1 cellular context compared by ENCODE assay signal in the genomic region with DNA sequence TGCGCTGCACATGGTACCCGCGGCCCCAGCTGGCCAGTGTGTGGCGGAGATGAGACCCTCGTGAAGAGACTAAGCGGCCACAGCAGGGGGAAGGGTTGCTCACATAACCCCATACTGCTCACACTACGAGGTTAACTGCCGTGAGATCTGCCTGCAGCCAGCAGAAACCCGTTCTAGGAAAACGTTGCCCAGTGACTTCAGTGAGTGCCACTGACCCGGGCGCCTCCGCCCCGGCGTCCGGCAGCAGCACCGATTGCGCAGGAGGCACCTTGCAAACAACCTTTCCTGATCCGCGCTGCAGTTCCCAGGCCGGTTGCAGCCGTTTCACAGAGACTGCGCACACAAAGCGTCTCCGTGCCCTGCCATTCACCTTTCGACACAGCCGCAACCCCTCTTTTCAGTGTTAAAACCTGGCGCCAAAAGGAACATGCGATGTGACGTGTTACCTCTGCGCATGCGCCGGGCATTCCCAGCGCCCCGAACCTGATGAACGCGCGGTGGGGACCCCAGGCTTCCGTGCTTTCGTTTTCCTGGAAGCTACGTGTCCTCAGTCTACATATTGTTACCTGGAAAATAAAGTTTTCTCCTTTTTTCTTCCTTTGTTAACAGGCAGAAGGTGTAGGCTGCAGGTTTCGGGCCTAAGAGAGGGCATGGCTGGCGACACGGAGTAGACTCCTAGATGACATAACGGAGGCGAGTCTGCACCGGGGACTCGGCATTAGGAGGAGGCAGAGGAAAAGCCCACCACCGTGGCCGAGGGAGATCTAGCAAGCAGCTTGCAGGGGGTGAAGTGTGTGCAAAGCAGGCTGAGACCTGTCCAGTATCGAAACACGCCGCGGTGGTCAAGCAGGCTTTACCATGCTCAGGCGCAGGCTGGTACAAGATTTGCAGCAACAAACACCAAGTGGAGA.
TF ChIP-seq lines count a peak whose summit lies in the region.

No MANE protein-coding gene starts in this region.

TF ChIP-seq in HepG2, 621 proteins besides CTCF, POLR2A, EP300 and RAD21 (continued from another document and continues in another):
- TF ChIP-seq, protein P1, sequence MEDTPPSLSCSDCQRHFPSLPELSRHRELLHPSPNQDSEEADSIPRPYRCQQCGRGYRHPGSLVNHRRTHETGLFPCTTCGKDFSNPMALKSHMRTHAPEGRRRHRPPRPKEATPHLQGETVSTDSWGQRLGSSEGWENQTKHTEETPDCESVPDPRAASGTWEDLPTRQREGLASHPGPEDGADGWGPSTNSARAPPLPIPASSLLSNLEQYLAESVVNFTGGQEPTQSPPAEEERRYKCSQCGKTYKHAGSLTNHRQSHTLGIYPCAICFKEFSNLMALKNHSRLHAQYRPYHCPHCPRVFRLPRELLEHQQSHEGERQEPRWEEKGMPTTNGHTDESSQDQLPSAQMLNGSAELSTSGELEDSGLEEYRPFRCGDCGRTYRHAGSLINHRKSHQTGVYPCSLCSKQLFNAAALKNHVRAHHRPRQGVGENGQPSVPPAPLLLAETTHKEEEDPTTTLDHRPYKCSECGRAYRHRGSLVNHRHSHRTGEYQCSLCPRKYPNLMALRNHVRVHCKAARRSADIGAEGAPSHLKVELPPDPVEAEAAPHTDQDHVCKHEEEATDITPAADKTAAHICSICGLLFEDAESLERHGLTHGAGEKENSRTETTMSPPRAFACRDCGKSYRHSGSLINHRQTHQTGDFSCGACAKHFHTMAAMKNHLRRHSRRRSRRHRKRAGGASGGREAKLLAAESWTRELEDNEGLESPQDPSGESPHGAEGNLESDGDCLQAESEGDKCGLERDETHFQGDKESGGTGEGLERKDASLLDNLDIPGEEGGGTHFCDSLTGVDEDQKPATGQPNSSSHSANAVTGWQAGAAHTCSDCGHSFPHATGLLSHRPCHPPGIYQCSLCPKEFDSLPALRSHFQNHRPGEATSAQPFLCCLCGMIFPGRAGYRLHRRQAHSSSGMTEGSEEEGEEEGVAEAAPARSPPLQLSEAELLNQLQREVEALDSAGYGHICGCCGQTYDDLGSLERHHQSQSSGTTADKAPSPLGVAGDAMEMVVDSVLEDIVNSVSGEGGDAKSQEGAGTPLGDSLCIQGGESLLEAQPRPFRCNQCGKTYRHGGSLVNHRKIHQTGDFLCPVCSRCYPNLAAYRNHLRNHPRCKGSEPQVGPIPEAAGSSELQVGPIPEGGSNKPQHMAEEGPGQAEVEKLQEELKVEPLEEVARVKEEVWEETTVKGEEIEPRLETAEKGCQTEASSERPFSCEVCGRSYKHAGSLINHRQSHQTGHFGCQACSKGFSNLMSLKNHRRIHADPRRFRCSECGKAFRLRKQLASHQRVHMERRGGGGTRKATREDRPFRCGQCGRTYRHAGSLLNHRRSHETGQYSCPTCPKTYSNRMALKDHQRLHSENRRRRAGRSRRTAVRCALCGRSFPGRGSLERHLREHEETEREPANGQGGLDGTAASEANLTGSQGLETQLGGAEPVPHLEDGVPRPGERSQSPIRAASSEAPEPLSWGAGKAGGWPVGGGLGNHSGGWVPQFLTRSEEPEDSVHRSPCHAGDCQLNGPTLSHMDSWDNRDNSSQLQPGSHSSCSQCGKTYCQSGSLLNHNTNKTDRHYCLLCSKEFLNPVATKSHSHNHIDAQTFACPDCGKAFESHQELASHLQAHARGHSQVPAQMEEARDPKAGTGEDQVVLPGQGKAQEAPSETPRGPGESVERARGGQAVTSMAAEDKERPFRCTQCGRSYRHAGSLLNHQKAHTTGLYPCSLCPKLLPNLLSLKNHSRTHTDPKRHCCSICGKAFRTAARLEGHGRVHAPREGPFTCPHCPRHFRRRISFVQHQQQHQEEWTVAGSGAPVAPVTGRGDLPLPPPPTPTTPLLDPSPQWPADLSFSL (CRISPR knock-in tag; IDR thresholded peaks at IDR 0.05): no peak
- TF ChIP-seq POGZ (CRISPR knock-in tag; IDR thresholded peaks at IDR 0.05) (no peak), ZNF772 (CRISPR knock-in tag; IDR thresholded peaks at IDR 0.05) (peak; percentile 59), SRSF4 (IDR thresholded peaks at IDR 0.05; ENCODE audit: low read depth, low read length, poor library complexity, severe bottlenecking) (no peak), NFIB (CRISPR knock-in tag; IDR thresholded peaks at IDR 0.05; ENCODE audit: borderline replicate concordance) (no peak), ZEB1 (IDR thresholded peaks at IDR 0.05; ENCODE audit: insufficient replicate concordance, low read depth) (no peak), JUN (CRISPR knock-in tag; IDR thresholded peaks at IDR 0.05) (no peak), ZNF275 (CRISPR knock-in tag; IDR thresholded peaks at IDR 0.05; ENCODE audit: borderline replicate concordance) (no peak), ZNF513 (CRISPR knock-in tag; conservative IDR thresholded peaks at IDR 0.05) (no peak), E2F5 (CRISPR knock-in tag; conservative IDR thresholded peaks at IDR 0.05) (peak; percentile 80), TSC22D2 (CRISPR knock-in tag; IDR thresholded peaks at IDR 0.05; ENCODE audit: borderline replicate concordance) (0 out of 2 replicates have a peak, but pooled peaks have one; percentile 34), KDM1A (CRISPR knock-in tag; IDR thresholded peaks at IDR 0.05) (no peak), ZNF234 (CRISPR knock-in tag; conservative IDR thresholded peaks at IDR 0.05) (no peak), RBAK (CRISPR knock-in tag; IDR thresholded peaks at IDR 0.05) (no peak), PCBP1 (IDR thresholded peaks at IDR 0.05; ENCODE audit: borderline replicate concordance, low read depth, low read length) (no peak), ZNF7 (CRISPR knock-in tag; IDR thresholded peaks at IDR 0.05) (no peak), NFATC3 (CRISPR knock-in tag; IDR thresholded peaks at IDR 0.05) (no peak), ZNF879 (CRISPR knock-in tag; IDR thresholded peaks at IDR 0.05) (no peak; the same call in 1 of the 2 replicates), SP1 (IDR thresholded peaks at IDR 0.05) (no peak), SP1 (CRISPR knock-in tag; IDR thresholded peaks at IDR 0.05) (0 out of 2 replicates have a peak, but pooled peaks have one; percentile 18), NAIF1 (CRISPR knock-in tag; IDR thresholded peaks at IDR 0.05; ENCODE audit: borderline replicate concordance) (no peak), EHMT2 (IDR thresholded peaks at IDR 0.05; ENCODE audit: borderline replicate concordance, low read depth, low read length) (no peak), KAT7 (CRISPR knock-in tag; IDR thresholded peaks at IDR 0.05; ENCODE audit: borderline replicate concordance) (no peak), GPN1 (CRISPR knock-in tag; IDR thresholded peaks at IDR 0.05; ENCODE audit: borderline replicate concordance) (no peak), ZNF317 (CRISPR knock-in tag; IDR thresholded peaks at IDR 0.05) (no peak; the same call in 1 of the 2 replicates), FOSL1 (CRISPR knock-in tag; IDR thresholded peaks at IDR 0.05; ENCODE audit: borderline replicate concordance) (no peak), ZNF33A (CRISPR knock-in tag; IDR thresholded peaks at IDR 0.05; ENCODE audit: borderline replicate concordance) (no peak), ZNF30 (CRISPR knock-in tag; IDR thresholded peaks at IDR 0.05) (no peak), KLF13 (CRISPR knock-in tag; IDR thresholded peaks at IDR 0.05) (no peak), KLF15 (CRISPR knock-in tag; IDR thresholded peaks at IDR 0.05; ENCODE audit: borderline replicate concordance) (peak; percentile 80; the same call in 1 of the 2 replicates), NRL (CRISPR knock-in tag; IDR thresholded peaks at IDR 0.05; ENCODE audit: borderline replicate concordance) (peak; percentile 83), SNAI1 (CRISPR knock-in tag; IDR thresholded peaks at IDR 0.05; ENCODE audit: borderline replicate concordance) (no peak), ZNF235 (CRISPR knock-in tag; IDR thresholded peaks at IDR 0.05; ENCODE audit: borderline replicate concordance) (0 out of 2 replicates have a peak, but pooled peaks have one; percentile 10), ZSCAN21 (CRISPR knock-in tag; IDR thresholded peaks at IDR 0.05; ENCODE audit: borderline replicate concordance) (peak; percentile 80; the same call in 1 of the 2 replicates), ZNF251 (CRISPR knock-in tag; IDR thresholded peaks at IDR 0.05) (no peak; the same call in 1 of the 2 replicates), MTERF4 (CRISPR knock-in tag; IDR thresholded peaks at IDR 0.05) (no peak), ZNF616 (CRISPR knock-in tag; IDR thresholded peaks at IDR 0.05; ENCODE audit: low read depth) (no peak), ZNF577 (CRISPR knock-in tag; IDR thresholded peaks at IDR 0.05; ENCODE audit: borderline replicate concordance, low read depth) (no peak), ZKSCAN8 (CRISPR knock-in tag; IDR thresholded peaks at IDR 0.05; ENCODE audit: borderline replicate concordance) (no peak), ZMAT5 (CRISPR knock-in tag; IDR thresholded peaks at IDR 0.05; ENCODE audit: borderline replicate concordance, low read depth) (no peak), IKZF5 (CRISPR knock-in tag; IDR thresholded peaks at IDR 0.05) (peak; percentile 40; the same call in 1 of the 2 replicates), RXRB (CRISPR knock-in tag; IDR thresholded peaks at IDR 0.05; ENCODE audit: borderline replicate concordance) (peak; percentile 22; the same call in 1 of the 2 replicates), ZNF331 (CRISPR knock-in tag; IDR thresholded peaks at IDR 0.05) (0 out of 2 replicates have a peak, but pooled peaks have one; percentile 13), ZKSCAN5 (CRISPR knock-in tag; IDR thresholded peaks at IDR 0.05) (no peak), NR2C2 (CRISPR knock-in tag; IDR thresholded peaks at IDR 0.05; ENCODE audit: borderline replicate concordance) (peak; percentile 37), PAF1 (CRISPR knock-in tag; IDR thresholded peaks at IDR 0.05) (no peak), SAFB2 (CRISPR knock-in tag; IDR thresholded peaks at IDR 0.05; ENCODE audit: borderline replicate concordance, low read depth) (peak; percentile 53; the same call in 1 of the 2 replicates), SRSF9 (IDR thresholded peaks at IDR 0.05; ENCODE audit: borderline replicate concordance, insufficient read depth, low read depth, low read length, poor library complexity, severe bottlenecking) (no peak), ZNF580 (CRISPR knock-in tag; IDR thresholded peaks at IDR 0.05; ENCODE audit: borderline replicate concordance, low read depth) (no peak)
- TF ChIP-seq, protein P2, sequence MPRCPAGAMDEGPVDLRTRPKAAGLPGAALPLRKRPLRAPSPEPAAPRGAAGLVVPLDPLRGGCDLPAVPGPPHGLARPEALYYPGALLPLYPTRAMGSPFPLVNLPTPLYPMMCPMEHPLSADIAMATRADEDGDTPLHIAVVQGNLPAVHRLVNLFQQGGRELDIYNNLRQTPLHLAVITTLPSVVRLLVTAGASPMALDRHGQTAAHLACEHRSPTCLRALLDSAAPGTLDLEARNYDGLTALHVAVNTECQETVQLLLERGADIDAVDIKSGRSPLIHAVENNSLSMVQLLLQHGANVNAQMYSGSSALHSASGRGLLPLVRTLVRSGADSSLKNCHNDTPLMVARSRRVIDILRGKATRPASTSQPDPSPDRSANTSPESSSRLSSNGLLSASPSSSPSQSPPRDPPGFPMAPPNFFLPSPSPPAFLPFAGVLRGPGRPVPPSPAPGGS (CRISPR knock-in tag; IDR thresholded peaks at IDR 0.05): no peak
